Comparison of ENCODE assay signal across 8 cellular contexts in genomic region chr12:72264548-72265175, GRCh38. TPM values are rescaled to one million over a fixed set of nuclear protein-coding genes. Genes with fewer than 3 reads are reported as not detected.
A peak's percentile ranks its signal among the peaks of the same experiment; 100 is the strongest.
DNase-seq lines count a peak whose midpoint lies in the region; ATAC-seq and TF ChIP-seq lines count a peak whose summit lies in the region.

No MANE protein-coding gene starts in this region.

- H4K91ac ChIP-seq in mesenchymal stem cell (ENCODE audit: low read length) = no peak overlapping the region

- H2BK12ac ChIP-seq in mesenchymal stem cell (ENCODE audit: low read length in 2 of 2) = no peak overlapping the region

- no peak overlapping the region for H3K4me2 ChIP-seq in DND-41 (ENCODE audit: insufficient read depth, low read length)
- no peak overlapping the region for H3K4me2 ChIP-seq in mesenchymal stem cell (ENCODE audit: low read length, poor library complexity, severe bottlenecking)

- CTCF ChIA-PET in activated CD4-positive, alpha-beta T cell treated with anti-CD3 and anti-CD28 coated beads, Interleukin-2, amount 10 ng/mL, durations not matched to agents 7 days and 5 days (lab: Charles Lee) = interaction anchor here (0.7 kb wide), 1 partner anchor 348 kb away, joined by 3 read pairs; no protein-coding TSS in a partner anchor

- no peak overlapping the region for H2AK5ac ChIP-seq in mesenchymal stem cell (ENCODE audit: low read length, severe bottlenecking)

- H3K79me1 ChIP-seq in mesenchymal stem cell (replicated peaks; ENCODE audit: low read length, poor library complexity, severe bottlenecking) = no peaks in the 10 kb centered on the region

- no peak overlapping the region for H3K14ac ChIP-seq in mesenchymal stem cell (ENCODE audit: low read length in 2 of 2)

- no peak overlapping the region for H2BK120ac ChIP-seq in mesenchymal stem cell (ENCODE audit: low read depth, low read length)

- H3K4me3 ChIP-seq in DND-41 (ENCODE audit: low read depth in 1 of 2, low read length in 2 of 2) (no peak overlapping the region), WERI-Rb-1 (ENCODE audit: low read depth, low read length) (no peak overlapping the region), mesenchymal stem cell (ENCODE audit: insufficient read depth in 1 of 2, low read depth in 1 of 2, low read length in 2 of 2) (no peak overlapping the region)

- TF ChIP-seq CTCF in DND-41 (IDR thresholded peaks at IDR 0.05; ENCODE audit: borderline replicate concordance, extremely low read depth, low read length, poor library complexity, severe bottlenecking) (peak; percentile 52), WERI-Rb-1 (IDR thresholded peaks at IDR 0.05; ENCODE audit: low read depth, low read length) (0 out of 2 replicates have a peak, but pooled peaks have one; percentile 9)

- H3K27me3 ChIP-seq in DND-41 (ENCODE audit: insufficient read depth, low read length, poor library complexity) (peaks cover 2% of the 10 kb centered on the region), WERI-Rb-1 (ENCODE audit: insufficient read depth, low read depth, severe bottlenecking) (no peaks in the 10 kb centered on the region), mesenchymal stem cell (ENCODE audit: control insufficient read depth in 1 of 2, insufficient read depth in 1 of 2, low read length in 2 of 2) (peaks cover 0 to 6% of the 10 kb centered on the region in 2 experiments)

- peak; percentile 50 for TF ChIP-seq RAD21 in Ishikawa (IDR thresholded peaks at IDR 0.05; ENCODE audit: low read depth)

- H3K4me1 ChIP-seq in DND-41 (ENCODE audit: insufficient read depth, low read length) = no peaks in the 10 kb centered on the region
- no peaks in the 10 kb centered on the region for H3K4me1 ChIP-seq in mesenchymal stem cell (ENCODE audit: control insufficient read depth, insufficient read depth, low read depth, low read length)

- H2BK15ac ChIP-seq in mesenchymal stem cell (ENCODE audit: low read depth, poor library complexity, severe bottlenecking) = no peak overlapping the region

- H3K27me3 Mint-ChIP-seq in activated CD4-positive, alpha-beta T cell treated with anti-CD3 and anti-CD28 coated beads, Interleukin-2, amount 10 ng/mL, durations not matched to agents 7 days and 5 days = peaks cover 4% of the 10 kb centered on the region
- no peaks in the 10 kb centered on the region for H3K27me3 Mint-ChIP-seq in activated T-helper 17 cell treated with anti-CD3 and anti-CD28 coated beads, Interleukin-2, amount 50 U/mL, for 72 hours

- H3K36me3 Mint-ChIP-seq in activated CD4-positive, alpha-beta T cell treated with anti-CD3 and anti-CD28 coated beads, Interleukin-2, amount 10 ng/mL, durations not matched to agents 7 days and 5 days (ENCODE audit: low read depth) = no peaks in the 10 kb centered on the region
- no peaks in the 10 kb centered on the region for H3K36me3 Mint-ChIP-seq in activated T-helper 17 cell treated with anti-CD3 and anti-CD28 coated beads, Interleukin-2, amount 50 U/mL, for 72 hours (ENCODE audit: low read depth)

- H2BK5ac ChIP-seq in mesenchymal stem cell (ENCODE audit: low read depth, low read length, poor library complexity, severe bottlenecking) = no peak overlapping the region

- no peaks in the 10 kb centered on the region for H3K9me3 ChIP-seq in DND-41 (ENCODE audit: insufficient read depth, low read length, severe bottlenecking)
- no peaks in the 10 kb centered on the region for H3K9me3 ChIP-seq in WERI-Rb-1 (ENCODE audit: severe bottlenecking)
- H3K9me3 ChIP-seq in mesenchymal stem cell (ENCODE audit: control insufficient read depth, low read length) = no peaks in the 10 kb centered on the region

- no peak for ATAC-seq in DND-41 (ENCODE audit: insufficient read depth, low read depth)
- ATAC-seq in activated T-helper 17 cell treated with anti-CD3 and anti-CD28 coated beads, Interleukin-2, amount 50 U/mL, for 72 hours (replicated peaks) = no peak

- no peak overlapping the region for H3K27ac Mint-ChIP-seq in activated CD4-positive, alpha-beta T cell treated with anti-CD3 and anti-CD28 coated beads, Interleukin-2, amount 10 ng/mL, durations not matched to agents 7 days and 5 days
- no peak overlapping the region for H3K27ac Mint-ChIP-seq in activated T-helper 17 cell treated with anti-CD3 and anti-CD28 coated beads, Interleukin-2, amount 50 U/mL, for 72 hours

- no peaks in the 10 kb centered on the region for H4K20me1 ChIP-seq in DND-41 (ENCODE audit: insufficient read depth, low read length)

- H3K36me3 ChIP-seq in DND-41 (ENCODE audit: insufficient read depth, low read length) (no peaks in the 10 kb centered on the region), WERI-Rb-1 (no peaks in the 10 kb centered on the region), mesenchymal stem cell (ENCODE audit: control insufficient read depth in 1 of 2, insufficient read depth in 2 of 2, low read depth in 1 of 2, low read length in 2 of 2) (no peaks in the 10 kb centered on the region)

- H3K9ac ChIP-seq in DND-41 (ENCODE audit: low read depth, low read length) = no peak overlapping the region
- H3K9ac ChIP-seq in mesenchymal stem cell (ENCODE audit: low read length) = no peak overlapping the region

- H2AFZ ChIP-seq in DND-41 (ENCODE audit: low read depth, low read length) = no peak overlapping the region
- H2AFZ ChIP-seq in mesenchymal stem cell (ENCODE audit: low read depth, low read length) = no peak overlapping the region

- H3K4me1 Mint-ChIP-seq in activated CD4-positive, alpha-beta T cell treated with anti-CD3 and anti-CD28 coated beads, Interleukin-2, amount 10 ng/mL, durations not matched to agents 7 days and 5 days = no peaks in the 10 kb centered on the region
- H3K4me1 Mint-ChIP-seq in activated T-helper 17 cell treated with anti-CD3 and anti-CD28 coated beads, Interleukin-2, amount 50 U/mL, for 72 hours = no peaks in the 10 kb centered on the region

- no peak overlapping the region for H4K8ac ChIP-seq in mesenchymal stem cell (ENCODE audit: low read length)

- H3K27ac ChIP-seq in DND-41 (ENCODE audit: low read length) = no peak overlapping the region
- no peak overlapping the region for H3K27ac ChIP-seq in WERI-Rb-1
- H3K27ac ChIP-seq in mesenchymal stem cell (ENCODE audit: low read length, poor library complexity, severe bottlenecking) = no peak overlapping the region

- no CpG with 5 or more reads among the region's 1 CpG for WGBS in mesenchymal stem cell

- no peak overlapping the region for H3K4me3 Mint-ChIP-seq in activated CD4-positive, alpha-beta T cell treated with anti-CD3 and anti-CD28 coated beads, Interleukin-2, amount 10 ng/mL, durations not matched to agents 7 days and 5 days
- no peak overlapping the region for H3K4me3 Mint-ChIP-seq in activated T-helper 17 cell treated with anti-CD3 and anti-CD28 coated beads, Interleukin-2, amount 50 U/mL, for 72 hours

- DNase-seq in DND-41 = no peak
- DNase-seq in WERI-Rb-1 = peak; percentile 9
- peak; percentile 42 for DNase-seq in mesenchymal stem cell
- no peak for DNase-seq in NCI-H524 treated with DMSO at 0.1 percent for 48 hours (lab: John Stamatoyannopoulos, UW)
- DNase-seq in activated CD4-positive, alpha-beta T cell treated with anti-CD3 and anti-CD28 coated beads, Interleukin-2, amount 10 ng/mL, durations not matched to agents 7 days and 5 days = no peak
- no peak for DNase-seq in cerebellum (ENCODE audit: low spot score)

- H3K9me3 Mint-ChIP-seq in activated CD4-positive, alpha-beta T cell treated with anti-CD3 and anti-CD28 coated beads, Interleukin-2, amount 10 ng/mL, durations not matched to agents 7 days and 5 days = no peaks in the 10 kb centered on the region
- no peaks in the 10 kb centered on the region for H3K9me3 Mint-ChIP-seq in activated T-helper 17 cell treated with anti-CD3 and anti-CD28 coated beads, Interleukin-2, amount 50 U/mL, for 72 hours

- H3K79me2 ChIP-seq in DND-41 (ENCODE audit: insufficient read depth, low read length) = no peaks in the 10 kb centered on the region

- no peak for TF ChIP-seq EP300 in Ishikawa (IDR thresholded peaks at IDR 0.05; ENCODE audit: borderline replicate concordance)

- no peak overlapping the region for H3K4ac ChIP-seq in mesenchymal stem cell (ENCODE audit: low read depth in 1 of 2, low read length in 2 of 2)

- POLR2A ChIA-PET in activated CD4-positive, alpha-beta T cell treated with anti-CD3 and anti-CD28 coated beads, Interleukin-2, amount 10 ng/mL, durations not matched to agents 7 days and 5 days (lab: Charles Lee) = no interaction called here

- H3K23ac ChIP-seq in mesenchymal stem cell (ENCODE audit: low read length in 2 of 2) = no peak overlapping the region

- H3K18ac ChIP-seq in mesenchymal stem cell (ENCODE audit: low read depth in 1 of 2, low read length in 2 of 2) = no peak overlapping the region

TF ChIP-seq in Ishikawa, 13 proteins besides CTCF, POLR2A, EP300 and RAD21 (continues in another document):
- TF ChIP-seq EGR1 (IDR thresholded peaks at IDR 0.05) (no peak), USF1 (IDR thresholded peaks at IDR 0.05) (no peak)

RNA-seq across cellular contexts. Expression of gene TRHDE, which starts 7.5 kb away (rescaled TPM):
- polyA plus RNA-seq in mesenchymal stem cell (2013, experiment 1 of 2) = 6.6 TPM
- polyA plus RNA-seq in mesenchymal stem cell (2013, experiment 2 of 2) = 7.0 TPM
- not detected for total RNA-seq in activated CD4-positive, alpha-beta T cell treated with anti-CD3 and anti-CD28 coated beads, Interleukin-2, amount 10 ng/mL, durations not matched to agents 7 days and 5 days
- 31.1 TPM for total RNA-seq in cerebellum
- total RNA-seq in activated T-helper 17 cell treated with anti-CD3 and anti-CD28 coated beads, Interleukin-2, amount 50 U/mL, for 72 hours = not detected

Comparison
In these comparisons a context has a peak if more than half of its experiments do, and no peak if none do; other contexts are left out.
1. DNase-seq: peak in WERI-Rb-1 (single experiment) and mesenchymal stem cell (single experiment); none in DND-41 (single experiment), NCI-H524 treated with DMSO at 0.1 percent for 48 hours (single experiment), activated CD4-positive, alpha-beta T cell treated with anti-CD3 and anti-CD28 coated beads, Interleukin-2, amount 10 ng/mL, durations not matched to agents 7 days and 5 days (single experiment) and cerebellum (single experiment).
2. RNA of gene TRHDE, which starts 7.5 kb away (total RNA-seq): 31.1 TPM in cerebellum (single experiment); not detected in activated CD4-positive, alpha-beta T cell treated with anti-CD3 and anti-CD28 coated beads, Interleukin-2, amount 10 ng/mL, durations not matched to agents 7 days and 5 days and not detected in activated T-helper 17 cell treated with anti-CD3 and anti-CD28 coated beads, Interleukin-2, amount 50 U/mL, for 72 hours; every median in the first group is over 10 times any median in the second.